ENCODE assay signal across 11 cellular contexts in genomic region chr10:28149760-28150159, GRCh38.
"Had no signal": no experiment of that assay in that cellular context is flagged by ENCODE, and none has a peak within 500 bp of the region (broad histone marks: within the 10 kb centered on the region; RNA-seq: fewer than 3 reads in every experiment).

No MANE protein-coding gene starts in this region.

- H3K27ac ChIP-seq: HL-60, KMS-11 had no signal

- H3K4me3 Mint-ChIP-seq: GM23338, H9, HFFc6, IgD-negative memory B cell had no signal

- H3K27me3 Mint-ChIP-seq: IgD-negative memory B cell had no signal

- ATAC-seq: GM23338, HepG2 had no signal

- H3K27ac Mint-ChIP-seq: GM23338, H9, HFFc6, IgD-negative memory B cell had no signal

- H3K4me3 ChIP-seq: GM23338 had no signal

- FAIRE-seq: H1, H54, HepG2 had no signal

- H3K9me3 Mint-ChIP-seq: GM23338, H9, HFFc6, IgD-negative memory B cell had no signal

- DNase-seq: H9, HCEC 1CT, HFFc6, KBM-7 had no signal
